10 cellular contexts compared by ENCODE assay signal in the genomic region with DNA sequence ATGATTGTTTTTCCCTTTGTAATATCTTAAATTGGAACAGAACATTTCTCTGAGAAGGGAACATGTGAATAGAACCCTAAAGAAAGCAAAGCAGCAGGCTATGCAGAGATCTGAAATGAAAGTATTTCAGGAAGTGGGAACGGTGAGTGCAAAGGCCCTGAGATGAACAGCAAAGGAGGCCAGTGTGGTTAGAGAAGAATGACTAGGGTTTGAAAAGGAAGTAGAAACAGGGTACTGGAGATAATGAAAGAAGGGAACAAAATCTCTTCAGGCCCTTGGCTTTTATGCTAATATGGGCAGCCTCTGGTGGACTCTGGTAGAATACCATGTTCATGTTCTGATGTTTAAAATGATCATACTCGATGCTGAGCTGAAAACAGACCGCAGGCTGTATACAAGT. TPM values are rescaled to one million over a fixed set of nuclear protein-coding genes. Genes with fewer than 3 reads are reported as not detected.
DNase-seq lines count a peak whose midpoint lies in the region; ATAC-seq and TF ChIP-seq lines count a peak whose summit lies in the region.
"Had no signal": no experiment of that assay in that cellular context is flagged by ENCODE, and none has a peak within 500 bp of the region (broad histone marks: within the 10 kb centered on the region; RNA-seq: fewer than 3 reads in every experiment).

No MANE protein-coding gene starts in this region.

- H3K27me3 Mint-ChIP-seq in activated naive CD8-positive, alpha-beta T cell: no peaks in the 10 kb centered on the region
- H3K27me3 Mint-ChIP-seq in activated naive CD8-positive, alpha-beta T cell treated with anti-CD3 and anti-CD28 coated beads for 36 hours: no peaks in the 10 kb centered on the region
- no peaks in the 10 kb centered on the region for H3K27me3 Mint-ChIP-seq in stimulated activated memory B cell treated with anti-CD40 and anti-IgM and Interleukin-4, amounts not matched to agents 10 μg/mL and 1 μg/mL and 100 μg/mL, for 72 hours
- no peaks in the 10 kb centered on the region for H3K27me3 Mint-ChIP-seq in progenitor cell of endocrine pancreas
- H3K27me3 Mint-ChIP-seq: B cell had no signal

- no peak for DNase-seq in activated naive CD8-positive, alpha-beta T cell treated with anti-CD3 and anti-CD28 coated beads for 36 hours
- DNase-seq in MV-4-11 (lab: John Stamatoyannopoulos, UW): peak; percentile 81
- no peak for DNase-seq in colonic mucosa
- no peak for DNase-seq in progenitor cell of endocrine pancreas (ENCODE audit: low spot score, unreplicated experiment)
- no peak for DNase-seq in G401 (ENCODE audit: low spot score)
- DNase-seq: T1000 had no signal

- H3K27ac ChIP-seq in colonic mucosa: no peak overlapping the region

- H3K4me3 ChIP-seq in colonic mucosa: no peak overlapping the region

- intact Hi-C loops in colonic mucosa (cut with DNase I): no loop called here

- in situ Hi-C loops in G401 (cut with HindIII; ENCODE audit: low sequenced_read_pairs): no loop called here

- no peaks in the 10 kb centered on the region for H3K27me3 ChIP-seq in colonic mucosa

- H3K9me3 Mint-ChIP-seq in activated naive CD8-positive, alpha-beta T cell (ENCODE audit: low read depth): no peaks in the 10 kb centered on the region
- no peaks in the 10 kb centered on the region for H3K9me3 Mint-ChIP-seq in activated naive CD8-positive, alpha-beta T cell treated with anti-CD3 and anti-CD28 coated beads for 36 hours
- H3K9me3 Mint-ChIP-seq in stimulated activated memory B cell treated with anti-CD40 and anti-IgM and Interleukin-4, amounts not matched to agents 10 μg/mL and 1 μg/mL and 100 μg/mL, for 72 hours: no peaks in the 10 kb centered on the region
- no peaks in the 10 kb centered on the region for H3K9me3 Mint-ChIP-seq in progenitor cell of endocrine pancreas (ENCODE audit: low read depth)

- peaks cover 2% of the 10 kb centered on the region for H3K36me3 Mint-ChIP-seq in activated naive CD8-positive, alpha-beta T cell
- no peaks in the 10 kb centered on the region for H3K36me3 Mint-ChIP-seq in activated naive CD8-positive, alpha-beta T cell treated with anti-CD3 and anti-CD28 coated beads for 36 hours
- H3K36me3 Mint-ChIP-seq in stimulated activated memory B cell treated with anti-CD40 and anti-IgM and Interleukin-4, amounts not matched to agents 10 μg/mL and 1 μg/mL and 100 μg/mL, for 72 hours: no peaks in the 10 kb centered on the region
- H3K36me3 Mint-ChIP-seq in progenitor cell of endocrine pancreas (ENCODE audit: insufficient read depth): peaks cover 3% of the 10 kb centered on the region

- ATAC-seq in HG02763 (IDR thresholded peaks at IDR 0.05; ENCODE audit: unreplicated experiment): peak; percentile 66
- peak; percentile 62 for ATAC-seq in stimulated activated memory B cell treated with anti-CD40 and anti-IgM and Interleukin-4, amounts not matched to agents 10 μg/mL and 1 μg/mL and 100 μg/mL, for 72 hours

- TF ChIP-seq CTCF in colonic mucosa (IDR thresholded peaks at IDR 0.05) (no peak), progenitor cell of endocrine pancreas (IDR thresholded peaks at IDR 0.05; ENCODE audit: unreplicated experiment) (no peak)

- peaks cover 9% of the 10 kb centered on the region for H3K4me1 Mint-ChIP-seq in activated naive CD8-positive, alpha-beta T cell (ENCODE audit: low read depth)
- peaks cover 7% of the 10 kb centered on the region for H3K4me1 Mint-ChIP-seq in activated naive CD8-positive, alpha-beta T cell treated with anti-CD3 and anti-CD28 coated beads for 36 hours
- peaks cover 19% of the 10 kb centered on the region for H3K4me1 Mint-ChIP-seq in stimulated activated memory B cell treated with anti-CD40 and anti-IgM and Interleukin-4, amounts not matched to agents 10 μg/mL and 1 μg/mL and 100 μg/mL, for 72 hours
- peaks cover 15% of the 10 kb centered on the region for H3K4me1 Mint-ChIP-seq in progenitor cell of endocrine pancreas (ENCODE audit: low read depth)

- no peak overlapping the region for H3K9ac ChIP-seq in colonic mucosa (ENCODE audit: low read depth in 2 of 2, low read length in 2 of 2)

- no peaks in the 10 kb centered on the region for H3K36me3 ChIP-seq in colonic mucosa

- no peak overlapping the region for H3K4me3 Mint-ChIP-seq in activated naive CD8-positive, alpha-beta T cell
- no peak overlapping the region for H3K4me3 Mint-ChIP-seq in activated naive CD8-positive, alpha-beta T cell treated with anti-CD3 and anti-CD28 coated beads for 36 hours
- H3K4me3 Mint-ChIP-seq in stimulated activated memory B cell treated with anti-CD40 and anti-IgM and Interleukin-4, amounts not matched to agents 10 μg/mL and 1 μg/mL and 100 μg/mL, for 72 hours: no peak overlapping the region
- no peak overlapping the region for H3K4me3 Mint-ChIP-seq in progenitor cell of endocrine pancreas (ENCODE audit: low read depth)
- H3K4me3 Mint-ChIP-seq: B cell had no signal

- H3K27ac Mint-ChIP-seq in activated naive CD8-positive, alpha-beta T cell: peak overlapping the region; percentile 6
- H3K27ac Mint-ChIP-seq in activated naive CD8-positive, alpha-beta T cell treated with anti-CD3 and anti-CD28 coated beads for 36 hours: no peak overlapping the region
- H3K27ac Mint-ChIP-seq in stimulated activated memory B cell treated with anti-CD40 and anti-IgM and Interleukin-4, amounts not matched to agents 10 μg/mL and 1 μg/mL and 100 μg/mL, for 72 hours: no peak overlapping the region
- H3K27ac Mint-ChIP-seq in progenitor cell of endocrine pancreas: no peak overlapping the region
- H3K27ac Mint-ChIP-seq: B cell had no signal

- no peaks in the 10 kb centered on the region for H3K9me3 ChIP-seq in colonic mucosa

- no peaks in the 10 kb centered on the region for H3K4me1 ChIP-seq in colonic mucosa

RNA-seq across cellular contexts. Expression of a gene that starts 22.2 kb away (rescaled TPM):
- 10 to 100 TPM; 22.1 to 22.4 TPM for total RNA-seq in activated naive CD8-positive, alpha-beta T cell treated with anti-CD3 and anti-CD28 coated beads for 36 hours
- total RNA-seq in colonic mucosa (100 to 1,000 TPM in 1 of 2 donors, 10 to 100 TPM in 1; 84.9 to 107 TPM), progenitor cell of endocrine pancreas (88.0 and 98.2 TPM in 2 replicates)
- 13.4 and 21.5 TPM in 2 replicates for total RNA-seq in G401 (2014; rRNA removed; shearing (Covaris generic))
